ENCODE assay signal across 14 cellular contexts in the genomic region with DNA sequence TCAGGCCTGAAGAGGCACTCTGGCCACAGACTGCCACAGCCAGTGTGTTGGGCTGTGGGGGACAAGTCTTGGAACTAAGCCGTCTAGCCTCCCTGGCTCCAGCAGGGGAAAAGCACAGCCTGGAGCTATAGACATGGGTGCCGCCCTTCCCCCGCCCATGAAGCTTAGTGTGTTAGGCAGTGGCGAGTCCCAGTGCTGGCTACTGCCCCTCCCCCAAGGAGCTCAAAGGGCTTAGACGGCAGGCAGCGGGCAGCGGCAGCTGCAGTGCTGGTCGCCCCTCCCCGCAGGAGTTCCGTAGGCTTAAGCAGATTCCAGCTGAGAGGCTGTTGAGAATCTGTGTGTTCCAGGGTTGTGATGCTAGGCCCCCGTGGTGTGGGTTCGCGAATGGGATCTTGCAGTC.
DNase-seq lines count a peak whose midpoint lies in the region; ATAC-seq lines count a peak whose summit lies in the region.
"Had no signal": no experiment of that assay in that cellular context is flagged by ENCODE, and none has a peak within 500 bp of the region (broad histone marks: within the 10 kb centered on the region; RNA-seq: fewer than 3 reads in every experiment).

No MANE protein-coding gene starts in this region.

- peak; percentile 18 for DNase-seq in NCI-H748 (lab: John Stamatoyannopoulos, UW; ENCODE audit: unreplicated experiment)
- no peak for DNase-seq in NCI-H748 treated with DMSO at 0.1 percent for 48 hours (lab: John Stamatoyannopoulos, UW)
- peak; percentile 66 for DNase-seq in SK-N-DZ (ENCODE audit: low spot score)
- DNase-seq in iPS-NIHi7 (ENCODE audit: extremely low spot score) = peak; percentile 64
- no peak for DNase-seq in NCI-H1092 (lab: John Stamatoyannopoulos, UW)
- DNase-seq in activated CD8-positive, alpha-beta memory T cell treated with anti-CD3 and anti-CD28 coated beads, Interleukin-2, amount 50 U/mL, for 4 hours = no peak
- DNase-seq: amygdala; CD4-positive, CD25-positive, alpha-beta regulatory T cell; NCI-H774; stimulated activated naive CD8-positive, alpha-beta T cell treated with anti-CD3 and anti-CD28 coated beads, Interleukin-15, Interleukin-2, amounts not matched to agents 100 U/mL and 50 U/mL, for 24 hours; T-helper 1 cell had no signal

- ATAC-seq in GM21360 (IDR thresholded peaks at IDR 0.05; ENCODE audit: unreplicated experiment) = no peak
- no peak for ATAC-seq in GM18867 (IDR thresholded peaks at IDR 0.05; ENCODE audit: unreplicated experiment)
- ATAC-seq: natural killer cell treated with Interleukin-12 subunit alpha and Interleukin-12 subunit beta and Interleukin-15 and Interleukin-18, amount 100 ng/mL, for 72 hours; stimulated activated naive CD8-positive, alpha-beta T cell treated with anti-CD3 and anti-CD28 coated beads, Interleukin-15, Interleukin-2, amounts not matched to agents 100 U/mL and 50 U/mL, for 24 hours had no signal

Comparison
In these comparisons a context has a peak if more than half of its experiments do, and no peak if none do; other contexts are left out.
1. DNase-seq: peak in NCI-H748 (single experiment), SK-N-DZ (single experiment) and iPS-NIHi7 (single experiment); none in NCI-H748 treated with DMSO at 0.1 percent for 48 hours (single experiment), NCI-H1092 (single experiment) and activated CD8-positive, alpha-beta memory T cell treated with anti-CD3 and anti-CD28 coated beads, Interleukin-2, amount 50 U/mL, for 4 hours (single experiment).